In the genomic region with DNA sequence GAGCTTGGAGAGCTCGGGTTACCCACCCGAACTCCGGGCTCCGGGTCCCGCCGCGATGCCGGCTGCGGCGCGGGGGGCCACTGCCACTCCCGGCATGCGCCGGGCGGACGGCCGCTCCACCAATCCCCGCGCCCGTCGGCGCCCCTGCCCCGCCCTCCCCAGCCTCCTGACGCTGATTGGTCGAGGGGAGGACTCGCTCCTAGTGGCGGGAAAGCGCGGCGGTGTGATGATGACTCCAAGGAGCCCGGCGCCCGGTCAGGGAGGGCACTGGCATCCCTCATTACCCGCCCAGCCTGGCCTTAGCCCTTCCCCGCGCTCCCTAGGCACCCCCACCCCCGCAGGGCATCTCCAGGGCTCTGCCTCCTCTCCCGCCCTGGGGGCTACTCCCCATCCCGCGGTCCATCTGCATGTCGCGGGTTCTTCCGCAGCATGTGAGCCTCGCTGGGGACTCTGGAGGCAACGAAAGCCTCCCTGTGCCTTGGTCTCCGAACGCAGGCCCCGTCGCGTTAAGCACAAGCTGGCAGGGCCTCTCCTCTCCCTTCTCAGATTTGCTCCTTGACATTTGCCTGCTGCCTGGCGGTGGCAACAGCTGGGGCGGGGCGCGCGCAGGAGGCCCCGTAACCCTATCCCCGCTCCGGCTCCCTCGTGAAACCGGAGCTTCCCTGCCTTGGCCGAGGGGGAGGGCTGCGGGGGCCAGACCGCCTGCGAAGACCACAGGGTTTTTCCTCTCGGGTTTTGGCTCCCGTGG, we compare ENCODE assay signal across 8 cellular contexts. TPM values are rescaled to one million over a fixed set of nuclear protein-coding genes. Genes with fewer than 3 reads are reported as not detected.
DNase-seq lines count a peak whose midpoint lies in the region.

No MANE protein-coding gene starts in this region.

- in situ Hi-C loops in G401 (cut with HindIII; ENCODE audit: low sequenced_read_pairs) = no loop called here

- no peaks in the 10 kb centered on the region for H3K9me3 ChIP-seq in SJSA1 (replicated peaks)
- H3K9me3 ChIP-seq in subcutaneous abdominal adipose tissue (ENCODE audit: control insufficient read depth in 5 of 5, low read length in 5 of 5) = no peaks in the 10 kb centered on the region

- H3K4me3 ChIP-seq in SJSA1 = peak overlapping the region; percentile 56
- peak overlapping the region; percentile 64 to 81 (median 79) for H3K4me3 ChIP-seq in subcutaneous abdominal adipose tissue (ENCODE audit: low read depth in 1 of 5, low read length in 5 of 5)

- H3K27ac ChIP-seq in SJSA1 (no peak overlapping the region), subcutaneous abdominal adipose tissue (ENCODE audit: low read depth, low read length) (no peak overlapping the region)

- no peaks in the 10 kb centered on the region for H3K27me3 ChIP-seq in SJSA1 (replicated peaks)
- H3K27me3 ChIP-seq in subcutaneous abdominal adipose tissue (ENCODE audit: control insufficient read depth in 5 of 5, insufficient read depth in 4 of 5, low read length in 5 of 5) = peaks cover 12 to 20% (median 18%) of the 10 kb centered on the region in 5 donors

- H3K4me1 ChIP-seq in SJSA1 (replicated peaks) (peaks cover 12% of the 10 kb centered on the region), subcutaneous abdominal adipose tissue (ENCODE audit: control insufficient read depth in 5 of 5, insufficient read depth in 5 of 5, low read length in 5 of 5) (peaks cover 0 to 15% (median 14%) of the 10 kb centered on the region in 5 donors)

- DNase-seq in G401 (ENCODE audit: low spot score) (peak; percentile 85), HCEC 1CT (peak; percentile 81), MV-4-11 (lab: John Stamatoyannopoulos, UW) (peak; percentile 80), SJSA1 (ENCODE audit: low read depth in 1 of 2, low spot score in 2 of 2) (peak; percentile 87 to 94), germinal center (ENCODE audit: low spot score) (peak; percentile 97), nucleus accumbens (lab: John Stamatoyannopoulos, UW) (peak in 54 of 56 donors; percentile 38 to 95 (median 78))
- DNase-seq in activated naive CD4-positive, alpha-beta T cell (lab: John Stamatoyannopoulos, UW) = peak; percentile 74 to 83 (median 75)

- peak overlapping the region in 4 of 5 donors; percentile 52 to 77 (median 64) for H3K9ac ChIP-seq in subcutaneous abdominal adipose tissue (ENCODE audit: low read length in 5 of 5)

- H3K36me3 ChIP-seq in SJSA1 = peaks cover 6% of the 10 kb centered on the region
- peaks cover 0 to 5% (median 3%) of the 10 kb centered on the region in 5 donors for H3K36me3 ChIP-seq in subcutaneous abdominal adipose tissue (ENCODE audit: control insufficient read depth in 5 of 5, insufficient read depth in 5 of 5, low read length in 5 of 5)

RNA-seq across cellular contexts. Expression of gene ATP2A1, which starts 1.7 kb away (rescaled TPM):
- total RNA-seq in G401 (2014; rRNA removed; shearing (Covaris generic)) = 7.8 and 11.1 TPM in 2 replicates
- total RNA-seq in SJSA1 (2014; rRNA removed; shearing (Covaris generic)) = 0.53 TPM in 1 of 2 replicates, not detected in the other

RNA-seq across cellular contexts. Expression of gene SH2B1, which starts 16.4 kb away (rescaled TPM):
- total RNA-seq in G401 (2014; rRNA removed; shearing (Covaris generic)) = 26.0 and 30.9 TPM in 2 replicates
- total RNA-seq in SJSA1 (2014; rRNA removed; shearing (Covaris generic)) = 22.7 and 26.2 TPM in 2 replicates

RNA-seq across cellular contexts. Expression of gene TUFM, which starts 33.9 kb away (rescaled TPM):
- total RNA-seq in G401 (2014; rRNA removed; shearing (Covaris generic)) = 98.3 and 136 TPM in 2 replicates
- total RNA-seq in SJSA1 (2014; rRNA removed; shearing (Covaris generic)) = 142 and 154 TPM in 2 replicates

RNA-seq across cellular contexts. Expression of gene RABEP2, which starts 45.0 kb away (rescaled TPM):
- 22.6 and 34.6 TPM in 2 replicates for total RNA-seq in G401 (2014; rRNA removed; shearing (Covaris generic))
- 35.7 and 68.2 TPM in 2 replicates for total RNA-seq in SJSA1 (2014; rRNA removed; shearing (Covaris generic))

RNA-seq across cellular contexts. Expression of gene CD19, which starts 51.8 kb away (rescaled TPM):
- 0.10 TPM in 1 of 2 replicates, not detected in the other for total RNA-seq in G401 (2014; rRNA removed; shearing (Covaris generic))
- total RNA-seq in SJSA1 (2014; rRNA removed; shearing (Covaris generic)) = not detected in 2 replicates
